In genomic region chr11:134173296-134173695, GRCh38 we compare ENCODE assay signal across 8 cellular contexts.
"Had no signal": no experiment of that assay in that cellular context is flagged by ENCODE, and none has a peak within 500 bp of the region (broad histone marks: within the 10 kb centered on the region; RNA-seq: fewer than 3 reads in every experiment).

No MANE protein-coding gene starts in this region.

- H3K4me3 ChIP-seq: GM12878 had no signal

- DNase-seq: GDM1, GF-D8 had no signal

- FAIRE-seq: G401.6, GM12878, GM12891, GM12892, GM18507, GM19239 had no signal

- ATAC-seq: GM12878 had no signal
